ENCODE assay signal across 24 cellular contexts in the genomic region with DNA sequence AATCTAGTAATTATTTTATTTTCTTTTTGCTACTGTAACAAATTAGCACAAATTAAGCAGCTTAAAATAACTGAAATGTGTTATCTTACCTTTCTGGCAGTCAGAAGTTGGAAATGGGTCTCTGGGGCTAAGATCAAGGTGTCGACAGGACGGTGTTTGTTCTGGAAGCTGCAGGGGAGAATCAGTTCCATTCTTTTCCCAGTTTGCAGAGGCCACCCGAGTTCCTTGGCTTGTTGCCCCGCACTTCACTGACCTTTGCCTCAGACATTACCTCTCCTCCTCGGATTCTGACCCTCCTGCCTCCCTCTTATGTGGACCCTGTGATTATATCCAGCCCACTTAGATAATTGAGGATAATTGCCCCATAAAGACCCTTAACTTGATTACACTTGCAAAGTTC.
"Had no signal": no experiment of that assay in that cellular context is flagged by ENCODE, and none has a peak within 500 bp of the region (broad histone marks: within the 10 kb centered on the region; RNA-seq: fewer than 3 reads in every experiment).

No MANE protein-coding gene starts in this region.

- H3K27ac Mint-ChIP-seq: effector memory CD8-positive, alpha-beta T cell; endodermal cell; mesothelial cell of epicardium had no signal

- H3K9me3 Mint-ChIP-seq: effector memory CD8-positive, alpha-beta T cell had no signal

- H3K36me3 Mint-ChIP-seq: mesothelial cell of epicardium, naive B cell had no signal

- DNase-seq: dermis blood vessel endothelial cell; dorsolateral prefrontal cortex; effector CD8-positive, alpha-beta T cell; effector memory CD8-positive, alpha-beta T cell; endodermal cell; erythroblast; esophagus squamous epithelium; foreskin fibroblast; foreskin melanocyte; gastrocnemius medialis; glutamatergic neuron; head of caudate nucleus; heart right ventricle; hippocampal formation; kidney; kidney glomerular epithelial cell; left colon; left lung; left ventricle myocardium superior; lower lobe of right lung; mesenchymal stem cell; mucosa of descending colon; naive B cell had no signal

- H3K4me1 Mint-ChIP-seq: naive B cell had no signal

- H3K4me3 Mint-ChIP-seq: effector memory CD8-positive, alpha-beta T cell; endodermal cell; mesothelial cell of epicardium; naive B cell had no signal
